In genomic region chr12:113040722-113041168, GRCh38 we compare ENCODE assay signal across 7 cellular contexts. TPM values are rescaled to one million over a fixed set of nuclear protein-coding genes. Genes with fewer than 3 reads are reported as not detected.
DNase-seq lines count a peak whose midpoint lies in the region; ATAC-seq and TF ChIP-seq lines count a peak whose summit lies in the region.

No MANE protein-coding gene starts in this region.

- CTCF ChIA-PET in GM10248 (lab: Yijun Ruan, JAX), result interaction anchor here (0.8 to 1.4 kb wide), 4 partner anchors 9 to 135 kb away, joined by 3 to 4 read pairs (median 3); no protein-coding TSS in a partner anchor
- CTCF ChIA-PET in T-cell (lab: Charles Lee), result no interaction called here

- no peak overlapping the region for H3K4me3 ChIP-seq in body of pancreas

- no peaks in the 10 kb centered on the region for H3K4me1 Mint-ChIP-seq in T-cell

- H3K9me3 Mint-ChIP-seq in T-cell, result no peaks in the 10 kb centered on the region

- peak overlapping the region in 1 of 4 donors; percentile 27 for H3K27ac ChIP-seq in body of pancreas

- no peak for TF ChIP-seq POLR2A in body of pancreas (IDR thresholded peaks at IDR 0.05)

- H3K36me3 ChIP-seq in body of pancreas (replicated peaks in 1 of 2; ENCODE audit: insufficient read depth in 1 of 2, low read depth in 2 of 2), result no peaks in the 10 kb centered on the region

- ATAC-seq in body of pancreas (peak; percentile 56), GM21390 (IDR thresholded peaks at IDR 0.05; ENCODE audit: unreplicated experiment) (no peak), T-cell (replicated peaks in 1 of 4) (no peak)

- no peak overlapping the region for H3K27ac Mint-ChIP-seq in T-cell

- intact Hi-C loops in body of pancreas (cut with DNase I), result no loop called here

- no peaks in the 10 kb centered on the region for H3K9me3 ChIP-seq in body of pancreas

- no peak overlapping the region for H3K4me3 Mint-ChIP-seq in T-cell

- peaks cover 8 to 9% of the 10 kb centered on the region in 2 donors for H3K27me3 Mint-ChIP-seq in T-cell

- TF ChIP-seq CTCF in body of pancreas (IDR thresholded peaks at IDR 0.05) (no peak), GM10248 (IDR thresholded peaks at IDR 0.05; ENCODE audit: control extremely low read depth, extremely low read depth, low read depth, missing control alignments) (no peak)

- WGBS in body of pancreas, 2 donors, result 54 to 58% methylated on average over 6 of the region's 6 CpGs

- H3K27me3 ChIP-seq in body of pancreas, result no peaks in the 10 kb centered on the region

- DNase-seq in LoVo (ENCODE audit: low spot score) (peak; percentile 72), body of pancreas (peak in 2 of 4 donors; percentile 28 to 77), kidney tubule cell (ENCODE audit: low spot score) (peak; percentile 91), ureter (ENCODE audit: low spot score) (peak; percentile 55), GM10248 (ENCODE audit: extremely low spot score) (no peak), T-cell (no peak)

- POLR2A ChIA-PET in GM10248 (lab: Yijun Ruan, JAX), result no interaction called here
- POLR2A ChIA-PET in T-cell (lab: Charles Lee), result no interaction called here

- no peaks in the 10 kb centered on the region for H3K36me3 Mint-ChIP-seq in T-cell

- no peaks in the 10 kb centered on the region for H3K4me1 ChIP-seq in body of pancreas

RNA-seq across cellular contexts. Expression of gene DTX1, which starts 15.8 kb away (rescaled TPM):
- total RNA-seq in body of pancreas (10 to 100 TPM; 11.9 to 17.5 TPM), ureter (1.1 TPM), T-cell (10 to 100 TPM in 3 of 5 donors, 1 to 10 TPM in 2; 5.6 to 12.0 (median 10.4) TPM)

Comparison
In these comparisons a context has a peak if more than half of its experiments do, and no peak if none do; other contexts are left out.
1. DNase-seq: peak in LoVo (single experiment), kidney tubule cell (single experiment) and ureter (single experiment); none in GM10248 (single experiment) and T-cell (0 of 34).